ENCODE assay signal across 12 cellular contexts in genomic region chr10:49163741-49164140, GRCh38. TPM values are rescaled to one million over a fixed set of nuclear protein-coding genes. Genes with fewer than 3 reads are reported as not detected.
DNase-seq lines count a peak whose midpoint lies in the region; ATAC-seq and TF ChIP-seq lines count a peak whose summit lies in the region.
"Had no signal": no experiment of that assay in that cellular context is flagged by ENCODE, and none has a peak within 500 bp of the region (broad histone marks: within the 10 kb centered on the region; RNA-seq: fewer than 3 reads in every experiment).

No MANE protein-coding gene starts in this region.

- peak overlapping the region; percentile 84 for H3K27ac ChIP-seq in AG04450 (ENCODE audit: low read depth, low read length)
- H3K27ac ChIP-seq: left ventricle myocardium inferior had no signal

- POLR2A ChIA-PET in AG04450 (lab: Yijun Ruan, JAX), result no interaction called here

- no peak for ATAC-seq in HG02970 (IDR thresholded peaks at IDR 0.05; ENCODE audit: low FRiP score, unreplicated experiment)

- no peaks in the 10 kb centered on the region for H3K27me3 ChIP-seq in AG04450 (ENCODE audit: control insufficient read depth, insufficient read depth, low read length)

- DNase-seq in AG04450 (ENCODE audit: low read depth, low spot score) (peak; percentile 67), HCEC 1CT (peak; percentile 86), amniotic epithelial cell (ENCODE audit: low read depth) (peak; percentile 79), glomerular visceral epithelial cell (ENCODE audit: extremely low spot score) (peak; percentile 59), SW480 (ENCODE audit: low spot score) (no peak), NCI-H2227 (lab: John Stamatoyannopoulos, UW; ENCODE audit: unreplicated experiment) (no peak), globus pallidus (ENCODE audit: low spot score) (no peak)
- DNase-seq: activated T-cell treated with anti-CD3 and anti-CD28 coated beads, Interleukin-2, amount 50 U/mL, for 4 hours; Kasumi-1; left ventricle myocardium inferior; right cardiac atrium had no signal

- no peak for TF ChIP-seq CTCF in AG04450 (IDR thresholded peaks at IDR 0.05; ENCODE audit: low read depth, low read length)

- H3K4me3 ChIP-seq in AG04450 (ENCODE audit: low read depth, low read length), result no peak overlapping the region
- H3K4me3 ChIP-seq: left ventricle myocardium inferior had no signal

- H3K9me3 ChIP-seq in AG04450 (ENCODE audit: control insufficient read depth, insufficient read depth, low read length), result no peaks in the 10 kb centered on the region; the same call in 1 of the 2 replicates
- H3K9me3 ChIP-seq: left ventricle myocardium inferior had no signal

- CTCF ChIA-PET in AG04450 (lab: Charles Lee), result interaction anchor here (1.0 to 5.8 kb wide), 9 partner anchors 10 to 506 kb away, joined by 3 to 34 read pairs (median 3); no protein-coding TSS in a partner anchor

RNA-seq across cellular contexts. Expression of gene TMEM273, which starts 24.4 kb away (rescaled TPM):
- not detected in 2 replicates for polyA plus RNA-seq in AG04450 (2011; rRNA removed)
- polyA minus RNA-seq in AG04450 (2011; rRNA and poly(A)+ RNA removed), result not detected in 2 replicates

RNA-seq across cellular contexts. Expression of gene FAM170B, which starts 29.9 kb away (rescaled TPM):
- polyA plus RNA-seq in AG04450 (2011; rRNA removed), result not detected in 2 replicates
- not detected in 2 replicates for polyA minus RNA-seq in AG04450 (2011; rRNA and poly(A)+ RNA removed)
- polyA plus RNA-seq: right cardiac atrium had no signal

RNA-seq across cellular contexts. Expression of gene VSTM4, which starts 48.4 kb away (rescaled TPM):
- 3.6 and 3.9 TPM in 2 replicates for polyA plus RNA-seq in AG04450 (2011; rRNA removed)
- 4.0 and 4.3 TPM in 2 replicates for polyA minus RNA-seq in AG04450 (2011; rRNA and poly(A)+ RNA removed)

Comparison
In these comparisons a context has a peak if more than half of its experiments do, and no peak if none do; other contexts are left out.
1. DNase-seq: peak in AG04450 (single experiment), HCEC 1CT (single experiment), amniotic epithelial cell (single experiment) and glomerular visceral epithelial cell (single experiment); none in SW480 (single experiment), NCI-H2227 (single experiment) and globus pallidus (single experiment).